Comparison of ENCODE assay signal across 28 cellular contexts in the genomic region with DNA sequence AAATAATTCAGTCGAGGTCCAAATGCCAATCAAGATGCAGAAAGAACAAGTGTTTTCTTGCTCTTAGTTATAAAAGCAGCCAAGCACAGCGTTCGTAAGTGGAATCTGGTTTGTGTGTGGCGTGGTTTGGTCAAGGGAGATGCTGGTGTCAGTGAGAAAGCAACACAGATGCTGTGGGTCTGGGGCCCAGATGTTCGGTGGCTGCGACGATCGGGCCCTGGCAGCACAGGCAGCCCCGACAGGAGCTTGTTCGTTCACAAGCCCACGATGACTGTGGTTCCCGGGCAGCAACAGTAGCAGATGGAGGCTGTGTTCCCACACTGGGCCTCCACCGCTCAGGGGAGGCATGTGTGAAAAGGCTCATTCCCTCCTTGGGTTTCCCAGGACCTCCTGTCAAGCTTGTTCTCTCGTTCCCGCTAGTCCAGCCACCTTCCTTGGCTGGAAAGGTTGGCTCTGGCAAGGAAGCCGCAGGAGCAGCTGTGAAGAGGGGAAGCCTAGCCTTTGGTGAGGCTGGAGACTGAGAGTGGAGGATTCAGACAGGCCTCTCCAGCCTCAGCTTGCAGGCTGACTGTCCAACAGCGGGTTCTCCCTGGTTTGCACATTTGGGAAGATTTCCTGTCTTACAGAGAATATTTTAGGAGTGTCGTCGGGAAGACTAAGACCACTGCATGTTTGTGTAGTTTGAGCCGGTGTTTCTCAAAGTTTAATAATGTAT.
DNase-seq lines count a peak whose midpoint lies in the region; ATAC-seq, FAIRE-seq and TF ChIP-seq lines count a peak whose summit lies in the region.
"Had no signal": no experiment of that assay in that cellular context is flagged by ENCODE, and none has a peak within 500 bp of the region (broad histone marks: within the 10 kb centered on the region; RNA-seq: fewer than 3 reads in every experiment).

No MANE protein-coding gene starts in this region.

- no peak overlapping the region for H4K8ac ChIP-seq in H1 (ENCODE audit: extremely low read depth, insufficient read depth, low read length)

- no peak for TF ChIP-seq RAD21 in H1 (IDR thresholded peaks at IDR 0.05 in 1 of 2, conservative IDR thresholded peaks at IDR 0.05 in 1 of 2; ENCODE audit: low read depth in 2 of 2, low read length in 2 of 2)

- H3K79me1 ChIP-seq in H1 (ENCODE audit: low read depth, low read length), result no peaks in the 10 kb centered on the region

- 0 out of 2 replicates have a peak overlapping the region, but pooled peaks have one; percentile 8 for H2BK15ac ChIP-seq in H1 (ENCODE audit: low read length)

- H3K36me3 ChIP-seq in right atrium auricular region, result no peaks in the 10 kb centered on the region
- H3K36me3 ChIP-seq in OCI-LY1 (ENCODE audit: insufficient read depth, low read length), result no peaks in the 10 kb centered on the region
- no peaks in the 10 kb centered on the region for H3K36me3 ChIP-seq in H1 (ENCODE audit: control insufficient read depth in 2 of 4, insufficient read depth in 4 of 4, low read length in 3 of 4)
- no peaks in the 10 kb centered on the region for H3K36me3 ChIP-seq in mucosa of descending colon (ENCODE audit: low read depth)

- H3K79me2 ChIP-seq in OCI-LY1 (ENCODE audit: insufficient read depth, low read length) (no peaks in the 10 kb centered on the region), H1 (ENCODE audit: control insufficient read depth in 1 of 2, insufficient read depth in 2 of 2, low read length in 2 of 2) (no peaks in the 10 kb centered on the region)

- H2AFZ ChIP-seq in OCI-LY1 (ENCODE audit: low read length) (no peak overlapping the region), H1 (ENCODE audit: low read length) (0 out of 2 replicates have a peak overlapping the region, but pooled peaks have one; percentile 41)

- H3K27me3 ChIP-seq in right atrium auricular region (no peaks in the 10 kb centered on the region), right cardiac atrium (ENCODE audit: control insufficient read depth, insufficient read depth) (no peaks in the 10 kb centered on the region), OCI-LY1 (ENCODE audit: insufficient read depth, low read length) (no peaks in the 10 kb centered on the region), H1 (replicated peaks in 1 of 4; ENCODE audit: control insufficient read depth in 3 of 4, extremely low read depth in 1 of 4, insufficient read depth in 3 of 4, low read length in 3 of 4) (no peaks in the 10 kb centered on the region)

- DNase-seq in right atrium auricular region (ENCODE audit: low spot score), result peak; percentile 51
- DNase-seq in right cardiac atrium, result no peak
- DNase-seq in H1 (ENCODE audit: low read depth in 1 of 2, low spot score in 2 of 2), result no peak
- no peak for DNase-seq in coronary artery (ENCODE audit: low spot score)
- DNase-seq in GM13977 (ENCODE audit: low spot score), result no peak
- DNase-seq in mucosa of descending colon, result no peak
- DNase-seq: C1 segment of cervical spinal cord; CD4-positive, alpha-beta memory T cell; COR-L47; DMS79; EL; GDM1; H7; KBM-7; NCI-H446; NCI-H524 treated with DMSO at 0.1 percent for 48 hours; NCI-H82; OCI-M1; SIG-M5; T-helper 2 cell had no signal

- H3K4me1 ChIP-seq in right atrium auricular region (no peaks in the 10 kb centered on the region), right cardiac atrium (ENCODE audit: control insufficient read depth, insufficient read depth, low read length) (no peaks in the 10 kb centered on the region), OCI-LY1 (ENCODE audit: insufficient read depth, low read length, severe bottlenecking) (peaks cover 69% of the 10 kb centered on the region), H1 (replicated peaks in 1 of 4; ENCODE audit: control insufficient read depth in 3 of 4, insufficient read depth in 4 of 4, low read length in 3 of 4) (peaks cover 0 to 1% (median 0%) of the 10 kb centered on the region in 4 experiments; a peak in 1 of 7 replicates), mucosa of descending colon (ENCODE audit: low read depth) (no peaks in the 10 kb centered on the region)

- no peak overlapping the region for H3K56ac ChIP-seq in H1 (replicated peaks; ENCODE audit: insufficient read length, low read depth, low read length)

- no peak overlapping the region for H4K91ac ChIP-seq in H1 (replicated peaks; ENCODE audit: insufficient read length, low read length)

- no peak overlapping the region for H2BK20ac ChIP-seq in H1 (ENCODE audit: low read length)

- no peak for TF ChIP-seq CTCF in right atrium auricular region (IDR thresholded peaks at IDR 0.05)
- no peak for TF ChIP-seq CTCF in OCI-LY1 (IDR thresholded peaks at IDR 0.05; ENCODE audit: low read length)
- no peak for TF ChIP-seq CTCF in H1 (IDR thresholded peaks at IDR 0.05; ENCODE audit: control extremely low read depth in 1 of 3, insufficient read depth in 1 of 3, low read depth in 1 of 3, low read length in 3 of 3)
- TF ChIP-seq CTCF in coronary artery (IDR thresholded peaks at IDR 0.05), result no peak
- no peak for TF ChIP-seq CTCF in GM13977 (IDR thresholded peaks at IDR 0.05; ENCODE audit: extremely low read depth, insufficient read depth, missing control alignments)
- no peak for TF ChIP-seq CTCF in mucosa of descending colon (IDR thresholded peaks at IDR 0.05)

- no peaks in the 10 kb centered on the region for H3K23me2 ChIP-seq in H1 (ENCODE audit: low read depth, low read length)

- no peak for ATAC-seq in right cardiac atrium
- no peak for ATAC-seq in GM21529 (IDR thresholded peaks at IDR 0.05; ENCODE audit: unreplicated experiment)
- no peak for ATAC-seq in mucosa of descending colon
- ATAC-seq: GM12878, HepG2 had no signal

- H3K4ac ChIP-seq in H1 (replicated peaks; ENCODE audit: insufficient read length, low read depth, low read length), result no peak overlapping the region

- H3K4me3 ChIP-seq in right atrium auricular region (no peak overlapping the region), right cardiac atrium (ENCODE audit: low read length) (no peak overlapping the region), OCI-LY1 (ENCODE audit: low read depth, low read length, poor library complexity, severe bottlenecking) (no peak overlapping the region), H1 (ENCODE audit: extremely low read depth in 1 of 4, insufficient read depth in 2 of 4, low read depth in 3 of 4, low read length in 4 of 4) (no peak overlapping the region), coronary artery (no peak overlapping the region), mucosa of descending colon (no peak overlapping the region)
- H3K4me3 ChIP-seq: GM12878, SK-N-MC had no signal

- H3K23ac ChIP-seq in H1 (ENCODE audit: insufficient read length), result no peak overlapping the region

- no peak overlapping the region for H4K5ac ChIP-seq in H1 (ENCODE audit: insufficient read length, low read depth, low read length)

- no peaks in the 10 kb centered on the region for H3K9me2 ChIP-seq in OCI-LY1 (ENCODE audit: low read depth, low read length)

- FAIRE-seq in H1 (lab: Jason Lieb, UNC), result no peak
- FAIRE-seq: A204.1, GM12878, GM19239, RCC 7860 had no signal

- CTCF ChIA-PET in H1 (lab: Charles Lee; ENCODE audit: partially characterized antibody), result no interaction called here

- H2BK12ac ChIP-seq in H1 (ENCODE audit: low read depth, low read length), result no peak overlapping the region

- 0 out of 2 replicates have a peak overlapping the region, but pooled peaks have one; percentile 7 for H3K18ac ChIP-seq in H1 (ENCODE audit: extremely low read depth, low read length)

- H3K27ac ChIP-seq in right atrium auricular region, result no peak overlapping the region
- H3K27ac ChIP-seq in right cardiac atrium (ENCODE audit: low read length), result no peak overlapping the region
- peak overlapping the region; percentile 55 for H3K27ac ChIP-seq in OCI-LY1 (ENCODE audit: low read depth, low read length, poor library complexity, severe bottlenecking)
- no peak overlapping the region for H3K27ac ChIP-seq in H1 (ENCODE audit: low read depth, low read length)
- no peak overlapping the region for H3K27ac ChIP-seq in coronary artery
- H3K27ac ChIP-seq: SK-N-MC had no signal

- POLR2A ChIA-PET in H1 (lab: Charles Lee; ENCODE audit: partially characterized antibody), result no interaction called here

- H3K9me3 ChIP-seq in right atrium auricular region (no peaks in the 10 kb centered on the region), right cardiac atrium (ENCODE audit: control insufficient read depth, low read length) (no peaks in the 10 kb centered on the region), OCI-LY1 (ENCODE audit: low read length) (no peaks in the 10 kb centered on the region), H1 (ENCODE audit: insufficient read depth in 2 of 2, low read depth in 1 of 2, low read length in 1 of 2) (no peaks in the 10 kb centered on the region), mucosa of descending colon (no peaks in the 10 kb centered on the region)

- no peak overlapping the region for H3K14ac ChIP-seq in H1 (ENCODE audit: insufficient read length)

- no peak for TF ChIP-seq POLR2A in H1 (IDR thresholded peaks at IDR 0.05; ENCODE audit: control extremely low read depth in 1 of 2, low read depth in 2 of 2, low read length in 2 of 2)

- H3K9ac ChIP-seq in OCI-LY1 (ENCODE audit: low read length), result no peak overlapping the region; the same call in 1 of the 2 replicates
- no peak overlapping the region for H3K9ac ChIP-seq in H1 (replicated peaks in 1 of 4; ENCODE audit: extremely low read depth in 1 of 4, low read depth in 3 of 4, low read length in 3 of 4)

- peak overlapping the region; percentile 12; the same call in 1 of the 2 replicates for H3K4me2 ChIP-seq in OCI-LY1 (ENCODE audit: low read length)
- H3K4me2 ChIP-seq in H1 (ENCODE audit: insufficient read depth in 1 of 2, low read depth in 2 of 2, low read length in 2 of 2), result no peak overlapping the region

- H4K20me1 ChIP-seq in OCI-LY1 (ENCODE audit: insufficient read depth, low read length) (no peaks in the 10 kb centered on the region), H1 (replicated peaks in 1 of 2; ENCODE audit: control insufficient read depth in 1 of 2, insufficient read depth in 2 of 2, low read length in 2 of 2) (no peaks in the 10 kb centered on the region)

- H2AK5ac ChIP-seq in H1 (ENCODE audit: low read depth, low read length), result no peak overlapping the region

- H3F3A ChIP-seq in OCI-LY1 (ENCODE audit: insufficient read depth, low read length), result no peaks in the 10 kb centered on the region

- in situ Hi-C loops in GM13977 (cut with MboI; ENCODE audit: low pct_unique_long_range_greater_than_20kb, low sequenced_read_pairs, unreplicated experiment), result loop anchor here (25.0 kb wide), 1 partner anchor 257 kb away; no protein-coding TSS in a partner anchor

- no peak overlapping the region for H2BK120ac ChIP-seq in H1 (replicated peaks; ENCODE audit: low read depth, low read length)

- intact Hi-C loops in right cardiac atrium (cut with DNase I), result no loop called here
- intact Hi-C loops in mucosa of descending colon (cut with DNase I, micrococcal nuclease), result no loop called here

- WGBS in right cardiac atrium, result 85% methylated on average over 20 of the region's 20 CpGs
- 87% methylated on average over 20 of the region's 20 CpGs; no CpG with 5 or more reads in 1 of the 2 experiments for WGBS in H1 (ENCODE audit: extremely low coverage in 1 of 2, insufficient coverage in 1 of 2, insufficient read length in 1 of 2, insufficient replicate concordance in 2 of 2, low coverage in 1 of 2, low lambda C conversion rate in 2 of 2, missing lambda C conversion rate in 1 of 2), 2 experiments

- no peak overlapping the region; the same call in 1 of the 2 replicates for H2BK5ac ChIP-seq in H1 (ENCODE audit: low read depth, low read length)

- TF ChIP-seq EP300 in H1 (IDR thresholded peaks at IDR 0.05; ENCODE audit: borderline replicate concordance in 1 of 2, low read depth in 2 of 2, low read length in 2 of 2), result no peak
